Comparison of ENCODE assay signal across 23 cellular contexts in the genomic region with DNA sequence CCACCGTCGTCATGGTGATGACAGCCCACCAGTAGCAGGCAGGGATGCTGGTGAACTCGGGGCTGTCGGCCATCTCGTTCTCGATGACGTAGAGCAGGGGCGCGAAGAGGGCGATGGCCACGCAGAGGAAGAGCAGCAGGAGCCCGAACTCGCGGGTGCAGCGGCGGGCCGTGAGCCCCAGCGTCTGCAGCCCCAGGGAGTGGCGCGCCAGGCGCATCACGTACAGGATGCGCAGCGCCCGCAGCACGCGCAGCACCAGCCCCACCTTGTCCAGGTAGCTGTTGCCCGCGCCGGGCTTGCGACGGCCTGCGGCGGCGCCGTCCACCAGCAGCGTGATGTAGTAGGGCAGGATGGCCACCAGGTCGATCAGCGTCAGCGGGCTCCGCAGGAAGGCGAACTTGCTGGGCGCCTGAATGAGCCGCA.
"Had no signal": no experiment of that assay in that cellular context is flagged by ENCODE, and none has a peak within 500 bp of the region (broad histone marks: within the 10 kb centered on the region; RNA-seq: fewer than 3 reads in every experiment).

No MANE protein-coding gene starts in this region.

- H3K9ac ChIP-seq: KMS-11 had no signal

- H3K4me3 Mint-ChIP-seq: activated CD4-positive, alpha-beta memory T cell treated with anti-CD3 and anti-CD28 coated beads for 36 hours; activated CD4-positive, alpha-beta T cell treated with anti-CD3 and anti-CD28 coated beads, Interleukin-2, amount 10 ng/mL, durations not matched to agents 24 days and 14 days; activated naive CD4-positive, alpha-beta T cell treated with anti-CD3 and anti-CD28 coated beads for 36 hours; activated naive CD8-positive, alpha-beta T cell; activated T-cell treated with anti-CD3 and anti-CD28 coated beads, Interleukin-2, amount 50 U/mL, for 4 hours; T-helper 1 cell treated with Interleukin-12 subunit alpha and Interleukin-12 subunit beta and Interleukin-4 antibody, amounts not matched to agents 30 μg/mL and 1 μg/mL, for 36 hours; WTC11 had no signal

- H3K4me3 ChIP-seq: cardiac muscle cell had no signal

- DNase-seq: activated CD4-positive, alpha-beta memory T cell treated with anti-CD3 and anti-CD28 coated beads for 36 hours; activated CD4-positive, alpha-beta T cell treated with anti-CD3 and anti-CD28 coated beads for 1 hour; activated CD4-positive, alpha-beta T cell treated with anti-CD3 and anti-CD28 coated beads, Interleukin-2, amount 10 ng/mL, durations not matched to agents 24 days and 14 days; activated CD8-positive, alpha-beta memory T cell treated with anti-CD3 and anti-CD28 coated beads for 24 hours; activated gamma-delta T cell; activated naive CD4-positive, alpha-beta T cell treated with anti-CD3 and anti-CD28 coated beads for 36 hours; activated T-cell treated with anti-CD3 and anti-CD28 coated beads, Interleukin-2, amount 50 U/mL, for 4 hours; brain microvascular endothelial cell; NCI-H1092; NCI-H1417 treated with DMSO at 0.1 percent for 48 hours; NCI-H1694; NCI-H2029; NCI-H2107; NCI-H2171 treated with DMSO at 0.1 percent for 48 hours; NCI-H226; NCI-H774; SHP77 treated with DMSO at 0.1 percent for 48 hours; T-helper 9 cell had no signal

- H3K4me1 Mint-ChIP-seq: WTC11 had no signal

- H3K36me3 Mint-ChIP-seq: activated CD4-positive, alpha-beta memory T cell treated with anti-CD3 and anti-CD28 coated beads for 36 hours; activated naive CD8-positive, alpha-beta T cell had no signal

- H3K27me3 ChIP-seq: brain microvascular endothelial cell, cardiac muscle cell had no signal

- H3K9me3 Mint-ChIP-seq: activated CD4-positive, alpha-beta memory T cell treated with anti-CD3 and anti-CD28 coated beads for 36 hours; activated CD4-positive, alpha-beta T cell treated with anti-CD3 and anti-CD28 coated beads, Interleukin-2, amount 10 ng/mL, durations not matched to agents 24 days and 14 days; activated naive CD4-positive, alpha-beta T cell treated with anti-CD3 and anti-CD28 coated beads for 36 hours; activated T-cell treated with anti-CD3 and anti-CD28 coated beads, Interleukin-2, amount 50 U/mL, for 4 hours; T-helper 1 cell treated with Interleukin-12 subunit alpha and Interleukin-12 subunit beta and Interleukin-4 antibody, amounts not matched to agents 30 μg/mL and 1 μg/mL, for 36 hours; WTC11 had no signal

- H3K27ac ChIP-seq: brain microvascular endothelial cell, cardiac muscle cell, KMS-11 had no signal

- H3K27ac Mint-ChIP-seq: activated CD4-positive, alpha-beta memory T cell treated with anti-CD3 and anti-CD28 coated beads for 36 hours; activated CD4-positive, alpha-beta T cell treated with anti-CD3 and anti-CD28 coated beads, Interleukin-2, amount 10 ng/mL, durations not matched to agents 24 days and 14 days; activated naive CD4-positive, alpha-beta T cell treated with anti-CD3 and anti-CD28 coated beads for 36 hours; activated naive CD8-positive, alpha-beta T cell; T-helper 1 cell treated with Interleukin-12 subunit alpha and Interleukin-12 subunit beta and Interleukin-4 antibody, amounts not matched to agents 30 μg/mL and 1 μg/mL, for 36 hours; WTC11 had no signal
